In genomic region chr1:11984121-11984520, GRCh38 we compare ENCODE assay signal across 1 cellular context.
TF ChIP-seq lines count a peak whose summit lies in the region.

No MANE protein-coding gene starts in this region.

TF ChIP-seq in HepG2, 621 proteins besides CTCF, POLR2A, EP300 and RAD21 (continued from another document):
- TF ChIP-seq HMGXB4 (CRISPR knock-in tag; IDR thresholded peaks at IDR 0.05; ENCODE audit: borderline replicate concordance in 1 of 2, low read depth in 1 of 2) (no peak), DMTF1 (CRISPR knock-in tag; IDR thresholded peaks at IDR 0.05) (no peak), HNRNPH1 (optimal IDR thresholded peaks at IDR 0.05; ENCODE audit: low read depth, low read length) (no peak), KLF9 (CRISPR knock-in tag; IDR thresholded peaks at IDR 0.05; ENCODE audit: low read depth) (no peak)
